In genomic region chr3:12484198-12484982, GRCh38 we compare ENCODE assay signal across 8 cellular contexts. TPM values are rescaled to one million over a fixed set of nuclear protein-coding genes. Genes with fewer than 3 reads are reported as not detected.
A peak's percentile ranks its signal among the peaks of the same experiment; 100 is the strongest.
DNase-seq lines count a peak whose midpoint lies in the region; ATAC-seq and TF ChIP-seq lines count a peak whose summit lies in the region.

TSS of gene TSEN2 (plus strand) at chr3:12484480. CDS start at chr3:12489801, 5,321 bp downstream.

- no peaks in the 10 kb centered on the region for H3K27me3 Mint-ChIP-seq in CD4-positive, CD25-positive, alpha-beta regulatory T cell

- peak within 1 kb of the TSS; percentile 88 for H3K4me3 ChIP-seq in CD4-positive, CD25-positive, alpha-beta regulatory T cell (ENCODE audit: low read depth, low read length)
- peak within 1 kb of the TSS; percentile 71 to 85 for H3K4me3 ChIP-seq in left lung

- H3K36me3 ChIP-seq in CD4-positive, CD25-positive, alpha-beta regulatory T cell (ENCODE audit: control insufficient read depth, insufficient read depth, low read length), result no peaks in the 10 kb centered on the region
- H3K36me3 ChIP-seq in left lung, result no peaks in the 10 kb centered on the region

- H3K9me3 Mint-ChIP-seq in CD4-positive, CD25-positive, alpha-beta regulatory T cell, result peaks cover 0 to 1% (median 0%) of the 10 kb centered on the region in 7 donors

- no peak for TF ChIP-seq CTCF in left lung (IDR thresholded peaks at IDR 0.05)

- no peaks in the 10 kb centered on the region for H3K9me3 ChIP-seq in CD4-positive, CD25-positive, alpha-beta regulatory T cell (ENCODE audit: control insufficient read depth in 2 of 2, low read length in 2 of 2)
- no peaks in the 10 kb centered on the region for H3K9me3 ChIP-seq in left lung

- peak; percentile 91 to 98 (median 98) for DNase-seq in CD4-positive, CD25-positive, alpha-beta regulatory T cell
- DNase-seq in NCI-H748 (lab: John Stamatoyannopoulos, UW; ENCODE audit: unreplicated experiment) (peak; percentile 93), dedifferentiated amniotic fluid mesenchymal stem cell (ENCODE audit: extremely low spot score) (peak; percentile 86), left lung (peak; percentile 94 to 99)
- peak; percentile 96 for DNase-seq in activated CD4-positive, alpha-beta T cell treated with anti-CD3 and anti-CD28 coated beads, Interleukin-2, amount 50 U/mL, for 1 hour
- DNase-seq in stimulated activated CD4-positive, alpha-beta T cell treated with anti-CD3 and anti-CD28 coated beads, Interleukin-2, amount 100 ng/mL, for 4 hours (ENCODE audit: low read depth), result peak; percentile 92

- H3K27me3 ChIP-seq in CD4-positive, CD25-positive, alpha-beta regulatory T cell (ENCODE audit: control insufficient read depth, insufficient read depth, low read length), result no peaks in the 10 kb centered on the region
- no peaks in the 10 kb centered on the region for H3K27me3 ChIP-seq in left lung

- ATAC-seq in CD4-positive, CD25-positive, alpha-beta regulatory T cell (ENCODE audit: low read depth in 2 of 2), result peak; percentile 94 to 95
- ATAC-seq in GM19395 (IDR thresholded peaks at IDR 0.05; ENCODE audit: unreplicated experiment) (peak; percentile 93), HG03558 (IDR thresholded peaks at IDR 0.05; ENCODE audit: extremely low read depth, unreplicated experiment) (peak; percentile 89), left lung (peak; percentile 95)

- intact Hi-C loops in left lung (cut with DNase I), result no loop called here

- peak within 1 kb of the TSS; percentile 91 for H3K27ac ChIP-seq in CD4-positive, CD25-positive, alpha-beta regulatory T cell (ENCODE audit: insufficient read depth, low read length, poor library complexity, severe bottlenecking)
- H3K27ac ChIP-seq in left lung, result peak within 1 kb of the TSS; percentile 60 to 81

- H3K36me3 Mint-ChIP-seq in CD4-positive, CD25-positive, alpha-beta regulatory T cell, result no peaks in the 10 kb centered on the region

- H3K27ac Mint-ChIP-seq in CD4-positive, CD25-positive, alpha-beta regulatory T cell, result peak within 1 kb of the TSS; percentile 85 to 99 (median 98)

- H3K4me1 ChIP-seq in CD4-positive, CD25-positive, alpha-beta regulatory T cell (ENCODE audit: control insufficient read depth, insufficient read depth, low read length, poor library complexity, severe bottlenecking), result peaks cover 28% of the 10 kb centered on the region
- peaks cover 10 to 38% of the 10 kb centered on the region in 2 donors for H3K4me1 ChIP-seq in left lung

- peak within 1 kb of the TSS; percentile 89 to 97 (median 94) for H3K4me3 Mint-ChIP-seq in CD4-positive, CD25-positive, alpha-beta regulatory T cell

- peaks cover 17 to 56% (median 31%) of the 10 kb centered on the region in 4 donors for H3K4me1 Mint-ChIP-seq in CD4-positive, CD25-positive, alpha-beta regulatory T cell

RNA-seq across cellular contexts. Expression of gene TSEN2, which starts in this region (rescaled TPM):
- 7.8 TPM for total RNA-seq in CD4-positive, CD25-positive, alpha-beta regulatory T cell
- 10 to 100 TPM in 2 of 4 donors, 1 to 10 TPM in 2; 8.2 to 14.9 (median 12.1) TPM for polyA plus RNA-seq in CD4-positive, CD25-positive, alpha-beta regulatory T cell
- 10 to 100 TPM in 1 of 2 donors, 1 to 10 TPM in 1; 8.1 to 15.1 TPM for total RNA-seq in left lung

Comparison
In these comparisons a context has a peak if more than half of its experiments do, and no peak if none do; other contexts are left out.
1. Peak in every context shown above with its lines: DNase-seq, ATAC-seq, H3K4me3 ChIP-seq and H3K27ac ChIP-seq.